Comparison of ENCODE assay signal across 8 cellular contexts in the genomic region with DNA sequence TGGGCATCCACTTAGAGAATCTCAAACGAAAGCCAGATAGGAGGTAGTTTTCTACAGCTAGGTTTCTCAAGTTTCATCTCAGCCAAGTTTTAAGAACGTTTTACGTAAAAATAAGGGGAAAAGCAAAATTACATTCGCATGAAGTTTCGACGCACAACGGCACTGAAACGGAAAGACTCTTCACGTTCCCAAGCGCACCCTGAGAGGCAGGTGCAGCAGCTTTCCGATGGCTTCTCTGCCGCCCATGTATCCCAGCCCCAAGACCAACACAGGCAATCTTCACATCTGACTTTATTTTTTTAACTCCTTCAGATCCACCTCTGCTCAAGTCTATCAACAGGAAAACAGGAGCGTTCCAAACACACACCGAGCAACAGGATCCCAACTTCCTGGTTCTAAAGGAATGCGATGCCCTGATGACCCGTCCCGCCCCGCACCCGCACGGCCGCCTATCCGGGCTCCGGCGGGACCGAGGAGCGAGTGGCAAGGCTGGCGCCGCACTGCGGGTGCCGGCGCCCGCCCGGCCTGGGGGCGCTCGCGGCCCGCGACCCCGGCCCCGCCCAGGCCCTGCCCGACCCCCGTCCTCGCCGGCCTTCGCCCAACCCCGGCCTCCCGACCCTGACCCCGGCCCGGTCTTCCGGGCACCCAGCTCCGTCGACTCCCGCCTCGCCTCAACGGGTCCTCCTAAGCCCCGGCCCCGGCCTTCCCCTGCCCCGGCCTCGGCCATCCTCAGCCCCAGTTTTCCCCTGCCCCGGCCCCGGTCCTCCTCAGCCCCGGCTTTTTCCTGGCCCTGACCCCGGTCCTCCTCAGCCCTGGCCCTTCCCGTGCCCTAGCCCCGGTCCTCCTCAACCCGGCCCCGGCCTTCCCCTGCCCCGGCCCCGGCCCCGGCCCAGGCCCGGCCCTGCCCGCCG. TPM values are rescaled to one million over a fixed set of nuclear protein-coding genes. Genes with fewer than 3 reads are reported as not detected.
DNase-seq lines count a peak whose midpoint lies in the region; ATAC-seq and TF ChIP-seq lines count a peak whose summit lies in the region.

No MANE protein-coding gene starts in this region.

- no peak overlapping the region for H2BK12ac ChIP-seq in H9 (ENCODE audit: insufficient read length, low read depth, low read length)

- H3K23ac ChIP-seq in H9 (ENCODE audit: insufficient read length, low read depth, low read length): no peak overlapping the region

- DNase-seq in CD14-positive monocyte (ENCODE audit: low spot score): no peak
- DNase-seq in H9: peak; percentile 56
- no peak for DNase-seq in Panc1 (ENCODE audit: low read depth, low spot score)
- peak; percentile 54 for DNase-seq in amniotic epithelial cell (ENCODE audit: low read depth)
- peak; percentile 53 for DNase-seq in hepatic stellate cell (ENCODE audit: low spot score)
- DNase-seq in retinal pigment epithelial cell (ENCODE audit: low read depth): peak; percentile 27
- DNase-seq in epidermal melanocyte (ENCODE audit: insufficient read length, low spot score): no peak

- no peak for TF ChIP-seq CTCF in CD14-positive monocyte (IDR thresholded peaks at IDR 0.05)
- TF ChIP-seq CTCF in H9 (conservative IDR thresholded peaks at IDR 0.05): no peak
- no peak for TF ChIP-seq CTCF in Panc1 (IDR thresholded peaks at IDR 0.05)
- no peak for TF ChIP-seq CTCF in retinal pigment epithelial cell (conservative IDR thresholded peaks at IDR 0.05; ENCODE audit: low read depth, low read length)

- H3K27me3 Mint-ChIP-seq in CD14-positive monocyte (ENCODE audit: low read depth in 3 of 3): peaks cover 0 to 3% (median 2%) of the 10 kb centered on the region in 3 donors
- no peaks in the 10 kb centered on the region for H3K27me3 Mint-ChIP-seq in H9 (ENCODE audit: low read depth)

- H4K8ac ChIP-seq in H9 (replicated peaks; ENCODE audit: insufficient read length, low read depth, low read length): no peak overlapping the region

- no peak overlapping the region for H3K18ac ChIP-seq in H9 (ENCODE audit: insufficient read length, low read depth, low read length)

- peaks cover 8 to 12% of the 10 kb centered on the region in 2 donors for H3K36me3 Mint-ChIP-seq in CD14-positive monocyte
- H3K36me3 Mint-ChIP-seq in H9 (ENCODE audit: insufficient read depth in 1 of 3, low read depth in 3 of 3): peaks cover 0 to 6% (median 5%) of the 10 kb centered on the region in 3 experiments; a peak in 4 of 7 replicates

- peaks cover 47% of the 10 kb centered on the region for H3K79me2 ChIP-seq in H9 (ENCODE audit: insufficient read depth, low read length)

- no peaks in the 10 kb centered on the region for H3K79me1 ChIP-seq in H9 (ENCODE audit: insufficient read depth, low read depth, low read length, poor library complexity, severe bottlenecking)

- H3K4ac ChIP-seq in H9 (ENCODE audit: low read depth, low read length): no peak overlapping the region

- H3K4me2 ChIP-seq in H9 (ENCODE audit: insufficient read depth, insufficient read length, low read length): peak overlapping the region; percentile 99

- H3K27ac Mint-ChIP-seq in CD14-positive monocyte: peak overlapping the region; percentile 95 to 97 (median 96)
- H3K27ac Mint-ChIP-seq in H9: peak overlapping the region; percentile 87 to 93 (median 92)

- H2BK15ac ChIP-seq in H9 (ENCODE audit: low read depth, low read length): no peak overlapping the region; the same call in 1 of the 2 replicates

- peaks cover 5% of the 10 kb centered on the region for H3K36me3 ChIP-seq in Panc1 (ENCODE audit: control insufficient read depth, insufficient read depth, low read length)

- no peak overlapping the region for H2BK5ac ChIP-seq in H9 (ENCODE audit: insufficient read length, low read length)

- no peaks in the 10 kb centered on the region for H3K9me3 Mint-ChIP-seq in CD14-positive monocyte
- H3K9me3 Mint-ChIP-seq in H9: no peaks in the 10 kb centered on the region; a peak in 1 of 5 replicates

- in situ Hi-C loops in Panc1 (cut with HindIII; ENCODE audit: low pct_unique_long_range_greater_than_20kb, low sequenced_read_pairs): no loop called here

- no peak overlapping the region for H2AK5ac ChIP-seq in H9 (ENCODE audit: insufficient read length, low read length)

- no peak overlapping the region for H3K56ac ChIP-seq in H9 (ENCODE audit: insufficient read length, low read depth, low read length)

- peak overlapping the region; percentile 77 to 86 for H3K4me3 ChIP-seq in Panc1 (ENCODE audit: low read depth in 2 of 2, low read length in 2 of 2)
- peak overlapping the region; percentile 93 for H3K4me3 ChIP-seq in retinal pigment epithelial cell (ENCODE audit: low read length)

- POLR2A ChIA-PET in Panc1 (lab: Charles Lee): no interaction called here

- H3K27ac ChIP-seq in H9 (ENCODE audit: insufficient read length, low read depth, low read length) (peak overlapping the region; percentile 57), Panc1 (ENCODE audit: low read length) (peak overlapping the region; percentile 75)

- H3K23me2 ChIP-seq in H9 (ENCODE audit: insufficient read length, low read depth, low read length, poor library complexity, severe bottlenecking): peaks cover 8% of the 10 kb centered on the region

- H3T11ph ChIP-seq in H9 (ENCODE audit: low read length): no peak overlapping the region

- H2BK20ac ChIP-seq in H9 (ENCODE audit: low read depth, low read length, poor library complexity, severe bottlenecking): no peak overlapping the region

- no peak overlapping the region for H4K5ac ChIP-seq in H9 (ENCODE audit: insufficient read length, low read depth, low read length)

- H3K14ac ChIP-seq in H9 (ENCODE audit: insufficient read depth, low read length): peak overlapping the region; percentile 37

- intact Hi-C loops in CD14-positive monocyte (cut with micrococcal nuclease) (loop anchor here (2.0 to 5.0 kb wide), 2 partner anchors 56 to 57 kb away; a partner anchor contains a TSS), Panc1 (cut with micrococcal nuclease; ENCODE audit: unreplicated experiment) (no loop called here)

- H3K27me3 ChIP-seq in H9 (ENCODE audit: insufficient read depth, low read length) (no peaks in the 10 kb centered on the region), Panc1 (ENCODE audit: control insufficient read depth, insufficient read depth, low read length) (no peaks in the 10 kb centered on the region)

- H2BK120ac ChIP-seq in H9 (ENCODE audit: low read depth, low read length, poor library complexity, severe bottlenecking): peak overlapping the region; percentile 6

- BruUV-seq in Panc1 (replicated peaks; lab: Mats Ljungman, UMichigan): no TSS peak

- H3K4me1 Mint-ChIP-seq in CD14-positive monocyte (peaks cover 37% of the 10 kb centered on the region), H9 (peaks cover 35 to 43% of the 10 kb centered on the region in 2 experiments)

- ATAC-seq in Panc1 (peak; percentile 18; the same call in 1 of the 2 replicates), HG03159 (IDR thresholded peaks at IDR 0.05; ENCODE audit: unreplicated experiment) (no peak)

- no peaks in the 10 kb centered on the region for H4K20me1 ChIP-seq in H9 (ENCODE audit: control insufficient read depth, insufficient read depth, insufficient read length)

- H3K9ac ChIP-seq in H9 (ENCODE audit: extremely low read depth, insufficient read length, low read length): peak overlapping the region; percentile 97

- no peak overlapping the region for H4K91ac ChIP-seq in H9 (ENCODE audit: insufficient read length, low read depth, low read length)

- no peaks in the 10 kb centered on the region for H3K9me3 ChIP-seq in H9 (ENCODE audit: control insufficient read depth, low read depth, low read length)
- H3K9me3 ChIP-seq in Panc1 (ENCODE audit: control insufficient read depth, insufficient read depth, low read depth, low read length): no peaks in the 10 kb centered on the region

- no CpG with 5 or more reads among the region's 73 CpGs for WGBS in H9 (ENCODE audit: extremely low coverage, insufficient read length, low lambda C conversion rate)

- no peak overlapping the region for H2AFZ ChIP-seq in H9 (ENCODE audit: low read length)

- H3K4me1 ChIP-seq in H9 (ENCODE audit: insufficient read depth, low read length): no peaks in the 10 kb centered on the region; the same call in 1 of the 2 replicates
- peaks cover 24% of the 10 kb centered on the region for H3K4me1 ChIP-seq in Panc1 (ENCODE audit: control insufficient read depth, insufficient read depth, low read length)

- CTCF ChIA-PET in Panc1 (lab: Charles Lee): no interaction called here

- H3K4me3 Mint-ChIP-seq in CD14-positive monocyte (peak overlapping the region; percentile 91 to 98), H9 (peak overlapping the region; percentile 85 to 92)

RNA-seq across cellular contexts. Expression of a gene that starts 0.8 kb away (rescaled TPM):
- polyA plus RNA-seq in CD14-positive monocyte: 10 to 100 TPM; 17.2 to 33.0 TPM
- 88.9 and 92.8 TPM in 2 replicates for total RNA-seq in H9 (2021)
- total RNA-seq in Panc1 (2021; ENCODE audit: unreplicated experiment): 87.0 TPM
- 35.9 TPM for polyA plus RNA-seq in Panc1 (2012; ENCODE audit: insufficient read length)

RNA-seq across cellular contexts. Expression of a gene that starts 57.6 kb away (rescaled TPM):
- 10 to 100 TPM in 1 of 2 donors, 1 to 10 TPM in 1; 9.9 to 12.2 TPM for polyA plus RNA-seq in CD14-positive monocyte
- total RNA-seq in H9 (2021) (131 and 134 TPM in 2 replicates), Panc1 (2021; ENCODE audit: unreplicated experiment) (79.5 TPM)
- 66.5 TPM for polyA plus RNA-seq in Panc1 (2012; ENCODE audit: insufficient read length)

Comparison
In these comparisons a context has a peak if more than half of its experiments do, and no peak if none do; other contexts are left out.
1. DNase-seq: peak in H9 (single experiment), amniotic epithelial cell (single experiment), hepatic stellate cell (single experiment) and retinal pigment epithelial cell (single experiment); none in CD14-positive monocyte (single experiment), Panc1 (single experiment) and epidermal melanocyte (single experiment).